29 cellular contexts compared by ENCODE assay signal in genomic region chr4:40087799-40088366, GRCh38.
"Had no signal": no experiment of that assay in that cellular context is flagged by ENCODE, and none has a peak within 500 bp of the region (broad histone marks: within the 10 kb centered on the region; RNA-seq: fewer than 3 reads in every experiment).

No MANE protein-coding gene starts in this region.

- H3K4me3 ChIP-seq: stomach, suprapubic skin, testis, thoracic aorta, thyroid gland, tibial artery, tibial nerve, transverse colon, upper lobe of left lung, upper lobe of right lung, uterus, vagina had no signal

- H3K27ac Mint-ChIP-seq: stimulated activated effector memory CD8-positive, alpha-beta T cell treated with anti-CD3 and anti-CD28 coated beads, Interleukin-12 subunit alpha, Interleukin-12 subunit beta, amount 100 ng/mL, for 72 hours; stimulated activated memory B cell treated with anti-CD40 and anti-IgM and Interleukin-4, amounts not matched to agents 10 μg/mL and 1 μg/mL and 100 μg/mL, for 72 hours; stimulated activated naive B cell treated with anti-CD40 and anti-IgM and Interleukin-4, amounts not matched to agents 10 μg/mL and 1 μg/mL and 100 μg/mL, for 72 hours; stimulated activated naive CD8-positive, alpha-beta T cell treated with anti-CD3 and anti-CD28 coated beads, Interleukin-15, amount 100 ng/mL, for 72 hours; stimulated activated naive CD8-positive, alpha-beta T cell treated with anti-CD3 and anti-CD28 coated beads, Interleukin-15, Interleukin-2, amounts not matched to agents 100 ng/mL and 50 ng/mL, for 24 hours; type B pancreatic cell had no signal

- FAIRE-seq: urothelium cell line had no signal

- H3K27me3 ChIP-seq: stomach, suprapubic skin, testis, thyroid gland, tibial artery, tibial nerve, transverse colon, upper lobe of left lung, upper lobe of right lung, uterus, vagina had no signal

- H3K9me3 Mint-ChIP-seq: stimulated activated effector memory CD8-positive, alpha-beta T cell treated with anti-CD3 and anti-CD28 coated beads, Interleukin-12 subunit alpha, Interleukin-12 subunit beta, amount 100 ng/mL, for 72 hours; stimulated activated memory B cell treated with anti-CD40 and anti-IgM and Interleukin-4, amounts not matched to agents 10 μg/mL and 1 μg/mL and 100 μg/mL, for 72 hours; stimulated activated naive CD8-positive, alpha-beta T cell treated with anti-CD3 and anti-CD28 coated beads, Interleukin-15, amount 100 ng/mL, for 72 hours; stimulated activated naive CD8-positive, alpha-beta T cell treated with anti-CD3 and anti-CD28 coated beads, Interleukin-15, Interleukin-2, amounts not matched to agents 100 ng/mL and 50 ng/mL, for 24 hours; type B pancreatic cell had no signal

- H3K36me3 ChIP-seq: suprapubic skin, thoracic aorta, thyroid gland, tibial artery, transverse colon, upper lobe of left lung, upper lobe of right lung, uterus, vagina had no signal

- H3K4me3 Mint-ChIP-seq: stimulated activated effector memory CD8-positive, alpha-beta T cell treated with anti-CD3 and anti-CD28 coated beads, Interleukin-12 subunit alpha, Interleukin-12 subunit beta, amount 100 ng/mL, for 72 hours; stimulated activated memory B cell treated with anti-CD40 and anti-IgM and Interleukin-4, amounts not matched to agents 10 μg/mL and 1 μg/mL and 100 μg/mL, for 72 hours; stimulated activated naive B cell treated with anti-CD40 and anti-IgM and Interleukin-4, amounts not matched to agents 10 μg/mL and 1 μg/mL and 100 μg/mL, for 72 hours; stimulated activated naive CD8-positive, alpha-beta T cell treated with anti-CD3 and anti-CD28 coated beads, Interleukin-15, amount 100 ng/mL, for 72 hours; stimulated activated naive CD8-positive, alpha-beta T cell treated with anti-CD3 and anti-CD28 coated beads, Interleukin-15, Interleukin-2, amounts not matched to agents 100 ng/mL and 50 ng/mL, for 24 hours; type B pancreatic cell had no signal

- H3K4me1 ChIP-seq: stomach, suprapubic skin, testis, thyroid gland, tibial artery, tibial nerve, transverse colon, upper lobe of left lung, upper lobe of right lung, uterus, vagina had no signal

- ATAC-seq: stimulated activated effector memory CD8-positive, alpha-beta T cell treated with anti-CD3 and anti-CD28 coated beads, Interleukin-12 subunit alpha, Interleukin-12 subunit beta, amount 100 ng/mL, for 72 hours; stimulated activated memory B cell treated with anti-CD40 and anti-IgM and Interleukin-4, amounts not matched to agents 10 μg/mL and 1 μg/mL and 100 μg/mL, for 72 hours; stimulated activated naive B cell treated with anti-CD40 and anti-IgM and Interleukin-4, amounts not matched to agents 10 μg/mL and 1 μg/mL and 100 μg/mL, for 72 hours; stimulated activated naive CD8-positive, alpha-beta T cell treated with anti-CD3 and anti-CD28 coated beads, Interleukin-15, amount 100 ng/mL, for 72 hours; stimulated activated naive CD8-positive, alpha-beta T cell treated with anti-CD3 and anti-CD28 coated beads, Interleukin-15, Interleukin-2, amounts not matched to agents 100 U/mL and 50 U/mL, for 24 hours; upper lobe of right lung had no signal

- H3K9me3 ChIP-seq: stomach, suprapubic skin, testis, thoracic aorta, thyroid gland, tibial artery, transverse colon, upper lobe of left lung, upper lobe of right lung, uterus, vagina had no signal

- DNase-seq: stimulated activated CD4-positive, alpha-beta T cell treated with anti-CD3 and anti-CD28 coated beads, Interleukin-2, amount 100 ng/mL, for 48 hours; stimulated activated CD4-positive, alpha-beta T cell treated with anti-CD3 and anti-CD28 coated beads, Interleukin-4, amount 100 ng/mL, for 1 hour; stimulated activated CD4-positive, alpha-beta T cell treated with anti-CD3 and anti-CD28 coated beads, Interleukin-4, amount 100 ng/mL, for 24 hours; stimulated activated CD4-positive, alpha-beta T cell treated with anti-CD3 and anti-CD28 coated beads, Interleukin-4, amount 100 ng/mL, for 4 hours; stimulated activated CD8-positive, alpha-beta memory T cell treated with anti-CD3 and anti-CD28 coated beads, Interleukin-4, amount 100 ng/mL, for 48 hours; stimulated activated naive B cell treated with anti-CD40 and anti-IgM and Interleukin-4, amounts not matched to agents 10 μg/mL and 1 μg/mL and 100 μg/mL, for 72 hours; stimulated activated naive CD4-positive, alpha-beta T cell; stimulated activated naive CD4-positive, alpha-beta T cell treated with Interleukin-2 at 50 U/mL for 16 hours; stimulated activated naive CD8-positive, alpha-beta T cell treated with anti-CD3 and anti-CD28 coated beads, Interleukin-15, amount 100 ng/mL, for 72 hours; stimulated activated naive CD8-positive, alpha-beta T cell treated with anti-CD3 and anti-CD28 coated beads, Interleukin-15, Interleukin-2, amounts not matched to agents 100 U/mL and 50 U/mL, for 24 hours; stomach; substantia nigra; testis; thyroid gland; tibial artery; transverse colon; trophoblast cell; upper lobe of left lung; upper lobe of right lung; uterus had no signal

- H3K4me1 Mint-ChIP-seq: stimulated activated effector memory CD8-positive, alpha-beta T cell treated with anti-CD3 and anti-CD28 coated beads, Interleukin-12 subunit alpha, Interleukin-12 subunit beta, amount 100 ng/mL, for 72 hours; stimulated activated memory B cell treated with anti-CD40 and anti-IgM and Interleukin-4, amounts not matched to agents 10 μg/mL and 1 μg/mL and 100 μg/mL, for 72 hours had no signal

- H3K27ac ChIP-seq: stomach, suprapubic skin, testis, thoracic aorta, thyroid gland, tibial artery, tibial nerve, transverse colon, upper lobe of left lung, upper lobe of right lung, uterus, vagina had no signal

- H3K27me3 Mint-ChIP-seq: stimulated activated memory B cell treated with anti-CD40 and anti-IgM and Interleukin-4, amounts not matched to agents 10 μg/mL and 1 μg/mL and 100 μg/mL, for 72 hours; stimulated activated naive B cell treated with anti-CD40 and anti-IgM and Interleukin-4, amounts not matched to agents 10 μg/mL and 1 μg/mL and 100 μg/mL, for 72 hours; stimulated activated naive CD8-positive, alpha-beta T cell treated with anti-CD3 and anti-CD28 coated beads, Interleukin-15, amount 100 ng/mL, for 72 hours; stimulated activated naive CD8-positive, alpha-beta T cell treated with anti-CD3 and anti-CD28 coated beads, Interleukin-15, Interleukin-2, amounts not matched to agents 100 ng/mL and 50 ng/mL, for 24 hours; type B pancreatic cell had no signal
